Comparison of ENCODE assay signal across 8 cellular contexts in genomic region chrX:118115948-118116307, GRCh38. TPM values are rescaled to one million over a fixed set of nuclear protein-coding genes. Genes with fewer than 3 reads are reported as not detected.
DNase-seq lines count a peak whose midpoint lies in the region; ATAC-seq, FAIRE-seq and TF ChIP-seq lines count a peak whose summit lies in the region.

No MANE protein-coding gene starts in this region.

- H2AFZ ChIP-seq in keratinocyte (ENCODE audit: control insufficient read depth, low read length), result peak overlapping the region; percentile 84

- dilution Hi-C loops in keratinocyte (cut with MboI; ENCODE audit: extremely low pct_ligation_motif_present, low sequenced_read_pairs), result no loop called here

- H3K4me3 ChIP-seq in astrocyte of the spinal cord (ENCODE audit: low read depth, low read length), result peak overlapping the region; percentile 57
- H3K4me3 ChIP-seq in keratinocyte (ENCODE audit: control insufficient read depth in 2 of 3, extremely low read depth in 1 of 3, insufficient read depth in 2 of 3, low read depth in 1 of 3, low read length in 3 of 3), result peak overlapping the region; percentile 63
- peak overlapping the region; percentile 80 for H3K4me3 ChIP-seq in thoracic aorta

- peak overlapping the region; percentile 66 for H3K4me3 Mint-ChIP-seq in T-helper 2 cell treated with Interferon-gamma antibody and Interleukin-4, amounts not matched to agents 5 μg/mL and 100 μg/mL, for 36 hours

- peak overlapping the region; percentile 62 for H3K4me2 ChIP-seq in keratinocyte (ENCODE audit: control insufficient read depth, extremely low read depth, insufficient read depth, low read depth, low read length)

- H3K4me1 ChIP-seq in keratinocyte (ENCODE audit: control insufficient read depth, extremely low read depth, insufficient read depth, low read length), result no peaks in the 10 kb centered on the region
- H3K4me1 ChIP-seq in thoracic aorta (ENCODE audit: control insufficient read depth in 1 of 2, low read depth in 2 of 2), result peaks cover 0 to 5% of the 10 kb centered on the region in 2 donors

- in situ Hi-C loops in astrocyte of the spinal cord (cut with HindIII; ENCODE audit: low sequenced_read_pairs), result no loop called here

- peak; percentile 28 for ATAC-seq in thoracic aorta (ENCODE audit: insufficient number of reproducible peaks, low FRiP score, low read depth)
- ATAC-seq in GM18873 (IDR thresholded peaks at IDR 0.05; ENCODE audit: low FRiP score, unreplicated experiment), result no peak

- no peaks in the 10 kb centered on the region for H3K4me1 Mint-ChIP-seq in T-helper 2 cell treated with Interferon-gamma antibody and Interleukin-4, amounts not matched to agents 5 μg/mL and 100 μg/mL, for 36 hours (ENCODE audit: low read depth)

- H4K20me1 ChIP-seq in keratinocyte (ENCODE audit: control insufficient read depth, extremely low read depth, insufficient read depth, low read length), result no peaks in the 10 kb centered on the region

- H3K27ac Mint-ChIP-seq in T-helper 2 cell treated with Interferon-gamma antibody and Interleukin-4, amounts not matched to agents 5 μg/mL and 100 μg/mL, for 36 hours, result peak overlapping the region; percentile 52

- no peak for DNase-seq in T-helper 2 cell treated with Interferon-gamma antibody and Interleukin-4, amounts not matched to agents 5 μg/mL and 100 μg/mL, for 36 hours (ENCODE audit: low spot score)
- DNase-seq in T-helper 2 cell (no peak), astrocyte of the spinal cord (ENCODE audit: low read depth, low spot score) (no peak), keratinocyte (ENCODE audit: low read depth, low spot score) (no peak), thoracic aorta (ENCODE audit: low spot score) (no peak), GM03348 (ENCODE audit: low spot score) (no peak), H54 (ENCODE audit: insufficient read length, low spot score) (no peak)

- peaks cover 30% of the 10 kb centered on the region for H3K27me3 Mint-ChIP-seq in T-helper 2 cell treated with Interferon-gamma antibody and Interleukin-4, amounts not matched to agents 5 μg/mL and 100 μg/mL, for 36 hours (ENCODE audit: low read depth)

- H3K27ac ChIP-seq in keratinocyte (ENCODE audit: control insufficient read depth, insufficient read depth, low read length), result no peak overlapping the region
- H3K27ac ChIP-seq in thoracic aorta, result peak overlapping the region; percentile 61 to 73

- FAIRE-seq in keratinocyte (lab: Jason Lieb, UNC) (no peak), H54 (lab: Jason Lieb, UNC) (no peak)

- H3K27me3 ChIP-seq in keratinocyte (ENCODE audit: control insufficient read depth, extremely low read depth, insufficient read depth, low read length) (no peaks in the 10 kb centered on the region), thoracic aorta (replicated peaks; ENCODE audit: insufficient read depth) (no peaks in the 10 kb centered on the region)

- no peaks in the 10 kb centered on the region for H3K9me3 ChIP-seq in keratinocyte (ENCODE audit: control insufficient read depth, low read depth, low read length)
- H3K9me3 ChIP-seq in thoracic aorta, result no peaks in the 10 kb centered on the region

- H3K9ac ChIP-seq in keratinocyte (ENCODE audit: control insufficient read depth, extremely low read depth, insufficient read depth, low read length), result peak overlapping the region; percentile 66

- no peaks in the 10 kb centered on the region for H3K79me2 ChIP-seq in keratinocyte (ENCODE audit: control insufficient read depth, insufficient read depth, low read length)

- no peak for TF ChIP-seq CTCF in astrocyte of the spinal cord (IDR thresholded peaks at IDR 0.05; ENCODE audit: low read depth, low read length)
- TF ChIP-seq CTCF in keratinocyte (optimal IDR thresholded peaks at IDR 0.05 in 1 of 3, IDR thresholded peaks at IDR 0.05 in 1 of 3, conservative IDR thresholded peaks at IDR 0.05 in 1 of 3; ENCODE audit: extremely low read depth in 1 of 3, insufficient read depth in 2 of 3, low read length in 3 of 3), result no peak
- no peak for TF ChIP-seq CTCF in thoracic aorta (IDR thresholded peaks at IDR 0.05)

- H3K36me3 ChIP-seq in keratinocyte (ENCODE audit: control insufficient read depth in 2 of 2, extremely low read depth in 1 of 2, insufficient read depth in 2 of 2, low read length in 2 of 2), result no peaks in the 10 kb centered on the region
- H3K36me3 ChIP-seq in thoracic aorta, result no peaks in the 10 kb centered on the region

- no peaks in the 10 kb centered on the region for H3K9me3 Mint-ChIP-seq in T-helper 2 cell treated with Interferon-gamma antibody and Interleukin-4, amounts not matched to agents 5 μg/mL and 100 μg/mL, for 36 hours

- no peaks in the 10 kb centered on the region for H3K36me3 Mint-ChIP-seq in T-helper 2 cell treated with Interferon-gamma antibody and Interleukin-4, amounts not matched to agents 5 μg/mL and 100 μg/mL, for 36 hours (ENCODE audit: low read depth)

- H3K9me1 ChIP-seq in keratinocyte (ENCODE audit: control insufficient read depth, extremely low read depth, insufficient read depth, low read length), result no peaks in the 10 kb centered on the region

- no peak for TF ChIP-seq POLR2A in H54 (IDR thresholded peaks at IDR 0.05; ENCODE audit: low read depth, low read length)

RNA-seq across cellular contexts. Expression of gene KLHL13, which starts 0.7 kb away (rescaled TPM):
- 2.7 to 5.9 TPM (median 4.9 TPM) in 3 replicates for polyA plus RNA-seq in keratinocyte
- 0.50 TPM for polyA plus RNA-seq in keratinocyte (2011; ENCODE audit: low read depth)
- 1.8 and 3.6 TPM in 2 replicates for polyA plus RNA-seq in keratinocyte (2011; cell fraction: cytosol; rRNA removed)
- polyA plus RNA-seq in keratinocyte (2011; cell fraction: nucleus; rRNA removed), result 2.7 and 3.1 TPM in 2 replicates
- polyA plus RNA-seq in keratinocyte (2012; ENCODE audit: low replicate concordance), result 0.58 and 3.2 TPM in 2 replicates
- 2.6 to 7.8 TPM (median 4.4 TPM) in 3 replicates for polyA minus RNA-seq in keratinocyte
- 2.1 TPM for polyA minus RNA-seq in keratinocyte (2011; cell fraction: cytosol; rRNA and poly(A)+ RNA removed)
- polyA minus RNA-seq in keratinocyte (2011; cell fraction: nucleus; rRNA and poly(A)+ RNA removed), result 3.4 and 4.5 TPM in 2 replicates
- 1 to 10 TPM; 1.4 to 9.7 TPM for total RNA-seq in thoracic aorta
